In the genomic region with DNA sequence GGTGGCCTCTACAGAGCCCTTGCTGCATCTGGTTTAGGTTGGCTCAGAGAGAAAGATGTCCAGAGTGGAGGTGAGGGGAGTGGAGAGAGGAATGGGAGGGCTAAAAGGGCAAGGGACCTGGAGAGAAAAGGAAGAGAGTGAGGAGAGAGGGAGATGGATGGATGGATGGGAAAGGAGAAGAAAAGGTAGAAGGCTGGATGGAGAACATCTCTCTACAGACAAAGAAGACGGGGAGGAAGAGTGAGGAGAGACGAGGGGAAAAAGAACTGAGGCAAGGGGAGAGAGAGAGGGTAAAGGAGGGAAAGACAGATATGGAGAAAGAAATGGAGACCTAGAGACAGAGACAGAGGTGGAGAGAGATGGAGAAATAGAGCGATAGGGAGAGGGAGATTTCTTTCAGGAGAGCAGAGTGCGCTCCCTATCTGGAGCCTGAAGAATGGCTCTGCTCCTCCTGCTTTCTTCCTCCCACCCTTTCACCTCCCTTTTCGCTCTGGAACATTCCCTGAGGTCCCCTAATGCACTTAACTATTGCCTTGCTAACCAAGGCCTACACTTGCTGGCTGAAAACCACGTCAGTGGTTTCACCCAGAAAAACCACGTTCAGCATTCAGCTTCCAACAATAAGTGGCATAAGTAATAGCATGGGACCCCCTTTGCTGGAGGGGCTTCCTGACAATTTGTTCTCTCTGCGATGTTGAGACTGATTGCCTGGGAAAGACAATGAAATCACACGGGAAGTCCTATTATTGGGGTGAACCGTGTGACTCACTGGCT, we compare ENCODE assay signal across 1 cellular context.
A peak's percentile ranks its signal among the peaks of the same experiment; 100 is the strongest.
TF ChIP-seq lines count a peak whose summit lies in the region.

No MANE protein-coding gene starts in this region.

TF ChIP-seq in HepG2, 621 proteins besides CTCF, POLR2A, EP300 and RAD21 (continues in another document):
- TF ChIP-seq PHB2 (IDR thresholded peaks at IDR 0.05; ENCODE audit: partially characterized antibody), result peak; percentile 63
- TF ChIP-seq RAD51 (IDR thresholded peaks at IDR 0.05; ENCODE audit: borderline replicate concordance), result no peak
- TF ChIP-seq ZNF7 (CRISPR knock-in tag; IDR thresholded peaks at IDR 0.05), result no peak
- no peak for TF ChIP-seq ZNF687 (CRISPR knock-in tag; IDR thresholded peaks at IDR 0.05)
- no peak for TF ChIP-seq BHLHE40 (IDR thresholded peaks at IDR 0.05; ENCODE audit: low read length)
- TF ChIP-seq DRAP1 (CRISPR knock-in tag; IDR thresholded peaks at IDR 0.05), result no peak
- no peak for TF ChIP-seq SP1 (IDR thresholded peaks at IDR 0.05)
- TF ChIP-seq SP1 (CRISPR knock-in tag; IDR thresholded peaks at IDR 0.05), result no peak
- no peak for TF ChIP-seq ZBTB14 (CRISPR knock-in tag; IDR thresholded peaks at IDR 0.05)
- no peak for TF ChIP-seq MIER3 (CRISPR knock-in tag; IDR thresholded peaks at IDR 0.05; ENCODE audit: borderline replicate concordance)
- no peak for TF ChIP-seq ZNF816 (CRISPR knock-in tag; IDR thresholded peaks at IDR 0.05; ENCODE audit: borderline replicate concordance)
- TF ChIP-seq ZNF674 (CRISPR knock-in tag; IDR thresholded peaks at IDR 0.05; ENCODE audit: low read depth), result no peak
- no peak for TF ChIP-seq ZNF468 (CRISPR knock-in tag; IDR thresholded peaks at IDR 0.05)
- peak; percentile 88; the same call in 1 of the 2 replicates for TF ChIP-seq SOX6 (IDR thresholded peaks at IDR 0.05)
- TF ChIP-seq SOX6 (CRISPR knock-in tag; IDR thresholded peaks at IDR 0.05), result no peak
- no peak for TF ChIP-seq ZNF552 (CRISPR knock-in tag; IDR thresholded peaks at IDR 0.05; ENCODE audit: borderline replicate concordance)
- TF ChIP-seq HOXA9 (CRISPR knock-in tag; IDR thresholded peaks at IDR 0.05; ENCODE audit: borderline replicate concordance), result no peak
- no peak for TF ChIP-seq MTA1 (CRISPR knock-in tag; IDR thresholded peaks at IDR 0.05; ENCODE audit: borderline replicate concordance)
- no peak for TF ChIP-seq MEF2D (CRISPR knock-in tag; IDR thresholded peaks at IDR 0.05)
- TF ChIP-seq, protein P1, sequence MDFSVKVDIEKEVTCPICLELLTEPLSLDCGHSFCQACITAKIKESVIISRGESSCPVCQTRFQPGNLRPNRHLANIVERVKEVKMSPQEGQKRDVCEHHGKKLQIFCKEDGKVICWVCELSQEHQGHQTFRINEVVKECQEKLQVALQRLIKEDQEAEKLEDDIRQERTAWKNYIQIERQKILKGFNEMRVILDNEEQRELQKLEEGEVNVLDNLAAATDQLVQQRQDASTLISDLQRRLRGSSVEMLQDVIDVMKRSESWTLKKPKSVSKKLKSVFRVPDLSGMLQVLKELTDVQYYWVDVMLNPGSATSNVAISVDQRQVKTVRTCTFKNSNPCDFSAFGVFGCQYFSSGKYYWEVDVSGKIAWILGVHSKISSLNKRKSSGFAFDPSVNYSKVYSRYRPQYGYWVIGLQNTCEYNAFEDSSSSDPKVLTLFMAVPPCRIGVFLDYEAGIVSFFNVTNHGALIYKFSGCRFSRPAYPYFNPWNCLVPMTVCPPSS (IDR thresholded peaks at IDR 0.05), result no peak
- no peak for TF ChIP-seq ZNF18 (CRISPR knock-in tag; IDR thresholded peaks at IDR 0.05; ENCODE audit: insufficient replicate concordance)
- TF ChIP-seq ATAD3A (CRISPR knock-in tag; IDR thresholded peaks at IDR 0.05), result no peak
- TF ChIP-seq ZNF282 (IDR thresholded peaks at IDR 0.05; ENCODE audit: partially characterized antibody), result peak; percentile 30
- no peak for TF ChIP-seq ZC3H4 (CRISPR knock-in tag; IDR thresholded peaks at IDR 0.05; ENCODE audit: borderline replicate concordance)
- no peak for TF ChIP-seq ZBED4 (CRISPR knock-in tag; IDR thresholded peaks at IDR 0.05; ENCODE audit: borderline replicate concordance)
- TF ChIP-seq MAF1 (CRISPR knock-in tag; IDR thresholded peaks at IDR 0.05; ENCODE audit: borderline replicate concordance), result no peak
- 0 out of 2 replicates have a peak, but pooled peaks have one; percentile 54 for TF ChIP-seq NBN (conservative IDR thresholded peaks at IDR 0.05)
- no peak for TF ChIP-seq RBAK (CRISPR knock-in tag; IDR thresholded peaks at IDR 0.05)
- TF ChIP-seq SMARCE1 (IDR thresholded peaks at IDR 0.05; ENCODE audit: borderline replicate concordance), result no peak
- TF ChIP-seq ZNF207 (IDR thresholded peaks at IDR 0.05; ENCODE audit: borderline replicate concordance), result no peak
- no peak for TF ChIP-seq HDAC2 (CRISPR knock-in tag; IDR thresholded peaks at IDR 0.05)
- TF ChIP-seq SNAI1 (CRISPR knock-in tag; IDR thresholded peaks at IDR 0.05; ENCODE audit: borderline replicate concordance), result no peak
- TF ChIP-seq ZSCAN9 (CRISPR knock-in tag; IDR thresholded peaks at IDR 0.05; ENCODE audit: borderline replicate concordance), result no peak
- no peak for TF ChIP-seq NAIF1 (CRISPR knock-in tag; IDR thresholded peaks at IDR 0.05; ENCODE audit: borderline replicate concordance)
- TF ChIP-seq, protein P2, sequence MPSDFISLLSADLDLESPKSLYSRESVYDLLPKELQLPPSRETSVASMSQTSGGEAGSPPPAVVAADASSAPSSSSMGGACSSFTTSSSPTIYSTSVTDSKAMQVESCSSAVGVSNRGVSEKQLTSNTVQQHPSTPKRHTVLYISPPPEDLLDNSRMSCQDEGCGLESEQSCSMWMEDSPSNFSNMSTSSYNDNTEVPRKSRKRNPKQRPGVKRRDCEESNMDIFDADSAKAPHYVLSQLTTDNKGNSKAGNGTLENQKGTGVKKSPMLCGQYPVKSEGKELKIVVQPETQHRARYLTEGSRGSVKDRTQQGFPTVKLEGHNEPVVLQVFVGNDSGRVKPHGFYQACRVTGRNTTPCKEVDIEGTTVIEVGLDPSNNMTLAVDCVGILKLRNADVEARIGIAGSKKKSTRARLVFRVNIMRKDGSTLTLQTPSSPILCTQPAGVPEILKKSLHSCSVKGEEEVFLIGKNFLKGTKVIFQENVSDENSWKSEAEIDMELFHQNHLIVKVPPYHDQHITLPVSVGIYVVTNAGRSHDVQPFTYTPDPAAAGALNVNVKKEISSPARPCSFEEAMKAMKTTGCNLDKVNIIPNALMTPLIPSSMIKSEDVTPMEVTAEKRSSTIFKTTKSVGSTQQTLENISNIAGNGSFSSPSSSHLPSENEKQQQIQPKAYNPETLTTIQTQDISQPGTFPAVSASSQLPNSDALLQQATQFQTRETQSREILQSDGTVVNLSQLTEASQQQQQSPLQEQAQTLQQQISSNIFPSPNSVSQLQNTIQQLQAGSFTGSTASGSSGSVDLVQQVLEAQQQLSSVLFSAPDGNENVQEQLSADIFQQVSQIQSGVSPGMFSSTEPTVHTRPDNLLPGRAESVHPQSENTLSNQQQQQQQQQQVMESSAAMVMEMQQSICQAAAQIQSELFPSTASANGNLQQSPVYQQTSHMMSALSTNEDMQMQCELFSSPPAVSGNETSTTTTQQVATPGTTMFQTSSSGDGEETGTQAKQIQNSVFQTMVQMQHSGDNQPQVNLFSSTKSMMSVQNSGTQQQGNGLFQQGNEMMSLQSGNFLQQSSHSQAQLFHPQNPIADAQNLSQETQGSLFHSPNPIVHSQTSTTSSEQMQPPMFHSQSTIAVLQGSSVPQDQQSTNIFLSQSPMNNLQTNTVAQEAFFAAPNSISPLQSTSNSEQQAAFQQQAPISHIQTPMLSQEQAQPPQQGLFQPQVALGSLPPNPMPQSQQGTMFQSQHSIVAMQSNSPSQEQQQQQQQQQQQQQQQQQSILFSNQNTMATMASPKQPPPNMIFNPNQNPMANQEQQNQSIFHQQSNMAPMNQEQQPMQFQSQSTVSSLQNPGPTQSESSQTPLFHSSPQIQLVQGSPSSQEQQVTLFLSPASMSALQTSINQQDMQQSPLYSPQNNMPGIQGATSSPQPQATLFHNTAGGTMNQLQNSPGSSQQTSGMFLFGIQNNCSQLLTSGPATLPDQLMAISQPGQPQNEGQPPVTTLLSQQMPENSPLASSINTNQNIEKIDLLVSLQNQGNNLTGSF (CRISPR knock-in tag; IDR thresholded peaks at IDR 0.05), result no peak
- no peak for TF ChIP-seq BORCS8-MEF2B (CRISPR knock-in tag; IDR thresholded peaks at IDR 0.05)
- TF ChIP-seq ZNF737 (CRISPR knock-in tag; IDR thresholded peaks at IDR 0.05; ENCODE audit: borderline replicate concordance), result no peak
- TF ChIP-seq IKZF1 (IDR thresholded peaks at IDR 0.05), result peak; percentile 58; the same call in 1 of the 2 replicates
- TF ChIP-seq ZMYM2 (CRISPR knock-in tag; IDR thresholded peaks at IDR 0.05), result no peak
- TF ChIP-seq KLF12 (CRISPR knock-in tag; IDR thresholded peaks at IDR 0.05; ENCODE audit: borderline replicate concordance), result no peak
- no peak for TF ChIP-seq RFXANK (CRISPR knock-in tag; IDR thresholded peaks at IDR 0.05)
- TF ChIP-seq ZNF484 (CRISPR knock-in tag; IDR thresholded peaks at IDR 0.05; ENCODE audit: borderline replicate concordance, low read depth), result no peak
